1 cellular context compared by ENCODE assay signal in the genomic region with DNA sequence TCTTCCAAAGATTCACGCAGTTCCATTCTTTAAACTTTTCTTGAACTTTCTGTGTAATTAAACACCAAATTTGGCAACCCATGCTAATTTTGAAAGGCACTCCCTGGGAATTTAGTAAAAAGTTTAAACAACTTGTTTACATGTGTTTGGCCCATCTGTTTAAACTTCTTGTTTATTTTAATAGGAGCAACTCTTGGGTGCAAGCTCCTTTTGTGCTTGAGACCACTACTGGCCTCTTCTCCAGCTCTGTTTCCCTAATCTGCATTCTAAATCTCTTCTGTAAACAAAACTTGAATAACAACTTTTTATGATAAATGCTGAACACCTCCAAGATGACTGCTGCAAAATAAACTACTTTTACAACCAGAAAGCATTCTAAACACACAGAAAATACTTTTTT.
TF ChIP-seq lines count a peak whose summit lies in the region.

No MANE protein-coding gene starts in this region.

TF ChIP-seq in IMR-90, 13 proteins besides CTCF, POLR2A, EP300 and RAD21 (continued from another document):
- TF ChIP-seq, protein P1, sequence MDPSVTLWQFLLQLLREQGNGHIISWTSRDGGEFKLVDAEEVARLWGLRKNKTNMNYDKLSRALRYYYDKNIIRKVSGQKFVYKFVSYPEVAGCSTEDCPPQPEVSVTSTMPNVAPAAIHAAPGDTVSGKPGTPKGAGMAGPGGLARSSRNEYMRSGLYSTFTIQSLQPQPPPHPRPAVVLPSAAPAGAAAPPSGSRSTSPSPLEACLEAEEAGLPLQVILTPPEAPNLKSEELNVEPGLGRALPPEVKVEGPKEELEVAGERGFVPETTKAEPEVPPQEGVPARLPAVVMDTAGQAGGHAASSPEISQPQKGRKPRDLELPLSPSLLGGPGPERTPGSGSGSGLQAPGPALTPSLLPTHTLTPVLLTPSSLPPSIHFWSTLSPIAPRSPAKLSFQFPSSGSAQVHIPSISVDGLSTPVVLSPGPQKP (IDR thresholded peaks at IDR 0.05; ENCODE audit: borderline replicate concordance, low read depth, low read length): no peak
- TF ChIP-seq BHLHE40 (IDR thresholded peaks at IDR 0.05; ENCODE audit: low read depth, low read length): no peak
- no peak for TF ChIP-seq MXI1 (IDR thresholded peaks at IDR 0.05; ENCODE audit: borderline replicate concordance, low read depth, low read length)
- TF ChIP-seq RCOR1 (IDR thresholded peaks at IDR 0.05; ENCODE audit: insufficient replicate concordance, low read length): no peak
